Comparison of ENCODE assay signal across 8 cellular contexts in the genomic region with DNA sequence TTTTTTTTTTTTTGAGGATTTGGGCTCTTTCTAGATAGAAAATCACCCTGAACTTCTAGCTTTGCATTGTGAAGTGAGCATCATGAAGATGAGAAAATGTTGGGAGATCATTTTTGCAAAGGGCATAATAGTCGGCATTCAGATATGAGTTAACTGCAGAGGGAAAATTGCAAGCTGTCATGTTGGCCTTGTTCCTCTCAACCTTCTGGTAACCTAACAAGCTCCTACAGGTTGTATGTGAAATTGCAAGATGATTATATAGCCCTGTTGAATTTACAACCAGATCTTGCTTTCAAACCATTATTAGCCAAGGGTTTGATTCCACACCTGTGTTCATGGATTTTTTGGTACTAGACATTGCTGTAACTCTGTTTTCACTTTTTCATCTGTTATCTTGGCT. TPM values are rescaled to one million over a fixed set of nuclear protein-coding genes. Genes with fewer than 3 reads are reported as not detected.
A peak's percentile ranks its signal among the peaks of the same experiment; 100 is the strongest.
DNase-seq lines count a peak whose midpoint lies in the region; ATAC-seq and TF ChIP-seq lines count a peak whose summit lies in the region.

No MANE protein-coding gene starts in this region.

- no peak overlapping the region for H3K27ac ChIP-seq in MM.1S (ENCODE audit: low read length)
- peak overlapping the region in 1 of 3 donors; percentile 94 for H3K27ac ChIP-seq in right lobe of liver
- no peak overlapping the region for H3K27ac ChIP-seq in testis

- H3K9me3 ChIP-seq in MM.1S (replicated peaks; ENCODE audit: insufficient read depth, low read length): no peaks in the 10 kb centered on the region
- no peaks in the 10 kb centered on the region for H3K9me3 ChIP-seq in right lobe of liver
- no peaks in the 10 kb centered on the region for H3K9me3 ChIP-seq in testis

- H3K9me2 ChIP-seq in MM.1S (replicated peaks; ENCODE audit: insufficient read depth, low read length): no peaks in the 10 kb centered on the region

- no peak overlapping the region for H2AFZ ChIP-seq in MM.1S (ENCODE audit: low read length)

- no peaks in the 10 kb centered on the region for H3K27me3 Mint-ChIP-seq in activated CD4-positive, alpha-beta T cell treated with anti-CD3 and anti-CD28 coated beads, Interleukin-2, amount 10 ng/mL, durations not matched to agents 24 days and 14 days
- H3K27me3 Mint-ChIP-seq in activated naive CD8-positive, alpha-beta T cell treated with anti-CD3 and anti-CD28 coated beads for 36 hours: no peaks in the 10 kb centered on the region

- H3K27ac Mint-ChIP-seq in activated CD4-positive, alpha-beta T cell treated with anti-CD3 and anti-CD28 coated beads, Interleukin-2, amount 10 ng/mL, durations not matched to agents 24 days and 14 days: no peak overlapping the region
- H3K27ac Mint-ChIP-seq in activated naive CD8-positive, alpha-beta T cell treated with anti-CD3 and anti-CD28 coated beads for 36 hours: no peak overlapping the region

- peaks cover 43% of the 10 kb centered on the region for H3K4me1 Mint-ChIP-seq in activated CD4-positive, alpha-beta T cell treated with anti-CD3 and anti-CD28 coated beads, Interleukin-2, amount 10 ng/mL, durations not matched to agents 24 days and 14 days
- H3K4me1 Mint-ChIP-seq in activated naive CD8-positive, alpha-beta T cell treated with anti-CD3 and anti-CD28 coated beads for 36 hours: peaks cover 45% of the 10 kb centered on the region

- ATAC-seq in right lobe of liver (peak in 3 of 4 donors; percentile 17 to 42 (median 37)), HG03025 (IDR thresholded peaks at IDR 0.05; ENCODE audit: low FRiP score, unreplicated experiment) (no peak)

- TF ChIP-seq POLR2A in right lobe of liver (IDR thresholded peaks at IDR 0.05): no peak
- no peak for TF ChIP-seq POLR2A in testis (IDR thresholded peaks at IDR 0.05)

- no peak for DNase-seq in activated CD4-positive, alpha-beta T cell treated with anti-CD3 and anti-CD28 coated beads, Interleukin-2, amount 10 ng/mL, durations not matched to agents 24 days and 14 days
- DNase-seq in activated CD4-positive, alpha-beta T cell treated with anti-CD3 and anti-CD28 coated beads for 1 hour: no peak
- DNase-seq in MM.1S: peak; percentile 71
- no peak for DNase-seq in activated naive CD8-positive, alpha-beta T cell treated with anti-CD3 and anti-CD28 coated beads for 36 hours
- no peak for DNase-seq in right lobe of liver
- no peak for DNase-seq in testis
- DNase-seq in medulla oblongata (ENCODE audit: extremely low spot score): no peak

- H3K36me3 Mint-ChIP-seq in activated CD4-positive, alpha-beta T cell treated with anti-CD3 and anti-CD28 coated beads, Interleukin-2, amount 10 ng/mL, durations not matched to agents 24 days and 14 days (ENCODE audit: low read depth): peaks cover 30% of the 10 kb centered on the region
- H3K36me3 Mint-ChIP-seq in activated naive CD8-positive, alpha-beta T cell treated with anti-CD3 and anti-CD28 coated beads for 36 hours: peaks cover 22% of the 10 kb centered on the region

- TF ChIP-seq CTCF in MM.1S (IDR thresholded peaks at IDR 0.05; ENCODE audit: low read length) (peak; percentile 45), right lobe of liver (IDR thresholded peaks at IDR 0.05) (peak in 3 of 4 donors; percentile 33 to 45 (median 40)), testis (IDR thresholded peaks at IDR 0.05) (peak in 1 of 3 experiments; percentile 15)

- peaks cover 21% of the 10 kb centered on the region for H4K20me1 ChIP-seq in MM.1S (ENCODE audit: insufficient read depth, low read length)

- H3K9me3 Mint-ChIP-seq in activated CD4-positive, alpha-beta T cell treated with anti-CD3 and anti-CD28 coated beads, Interleukin-2, amount 10 ng/mL, durations not matched to agents 24 days and 14 days: no peaks in the 10 kb centered on the region
- H3K9me3 Mint-ChIP-seq in activated naive CD8-positive, alpha-beta T cell treated with anti-CD3 and anti-CD28 coated beads for 36 hours: no peaks in the 10 kb centered on the region

- H3K27me3 ChIP-seq in MM.1S (replicated peaks; ENCODE audit: insufficient read depth, low read length) (no peaks in the 10 kb centered on the region), right lobe of liver (no peaks in the 10 kb centered on the region), testis (no peaks in the 10 kb centered on the region)

- 25% methylated on average over 1 of the region's 1 CpG for WGBS in right lobe of liver (ENCODE audit: insufficient coverage, low coverage, low lambda C conversion rate, missing lambda C conversion rate)
- 53 to 69% methylated on average over 1 of the region's 1 CpG for WGBS in testis, 2 donors

- intact Hi-C loops in activated CD4-positive, alpha-beta T cell treated with anti-CD3 and anti-CD28 coated beads, Interleukin-2, amount 10 ng/mL, durations not matched to agents 24 days and 14 days (cut with micrococcal nuclease): loop anchor here (2.0 to 10.0 kb wide), 2 partner anchors 45 to 191 kb away; partner anchors contain the start of gene ID3
- intact Hi-C loops in right lobe of liver (cut with DNase I) (loop anchor here in 1 of 2 donors (10.0 kb wide), 1 partner anchor 51 kb away; the partner anchor contains the start of gene RPL11), testis (cut with DNase I; ENCODE audit: low total_unique reads) (no loop called here)

- H3K9ac ChIP-seq in MM.1S (ENCODE audit: low read length): no peak overlapping the region

- H3K79me2 ChIP-seq in MM.1S (ENCODE audit: low read length): peaks cover 67% of the 10 kb centered on the region

- peak overlapping the region; percentile 75 for H3K4me2 ChIP-seq in MM.1S (ENCODE audit: low read depth, low read length)

- H3K4me3 ChIP-seq in MM.1S (ENCODE audit: low read length) (peak overlapping the region; percentile 75; the same call in 1 of the 2 replicates), right lobe of liver (no peak overlapping the region), testis (no peak overlapping the region)

- H3K4me3 Mint-ChIP-seq in activated CD4-positive, alpha-beta T cell treated with anti-CD3 and anti-CD28 coated beads, Interleukin-2, amount 10 ng/mL, durations not matched to agents 24 days and 14 days: peak overlapping the region; percentile 91
- peak overlapping the region; percentile 93 for H3K4me3 Mint-ChIP-seq in activated naive CD8-positive, alpha-beta T cell treated with anti-CD3 and anti-CD28 coated beads for 36 hours

- H3F3A ChIP-seq in MM.1S (ENCODE audit: insufficient read depth, low read length): peaks cover 17% of the 10 kb centered on the region

- no peaks in the 10 kb centered on the region for H3K36me3 ChIP-seq in MM.1S (replicated peaks; ENCODE audit: insufficient read depth, low read length)
- H3K36me3 ChIP-seq in right lobe of liver: peaks cover 0 to 16% (median 2%) of the 10 kb centered on the region in 4 donors
- no peaks in the 10 kb centered on the region for H3K36me3 ChIP-seq in testis (ENCODE audit: low read depth, missing control alignments)

- H3K4me1 ChIP-seq in MM.1S (ENCODE audit: low read length) (no peaks in the 10 kb centered on the region), right lobe of liver (peaks cover 0 to 41% (median 6%) of the 10 kb centered on the region in 4 donors), testis (no peaks in the 10 kb centered on the region)

RNA-seq across cellular contexts. Expression of gene ELOA, which starts 2.2 kb away (rescaled TPM):
- 51.9 and 54.3 TPM in 2 replicates for total RNA-seq in activated CD4-positive, alpha-beta T cell treated with anti-CD3 and anti-CD28 coated beads, Interleukin-2, amount 10 ng/mL, durations not matched to agents 24 days and 14 days
- 10 to 100 TPM; 58.5 to 60.6 TPM for total RNA-seq in activated naive CD8-positive, alpha-beta T cell treated with anti-CD3 and anti-CD28 coated beads for 36 hours
- total RNA-seq in right lobe of liver (10 to 100 TPM; 21.1 to 42.2 (median 36.1) TPM), testis (10 to 100 TPM; 38.7 to 41.9 TPM)
- 51.3 TPM for polyA plus RNA-seq in testis (ENCODE audit: insufficient read depth, low read depth, low replicate concordance)

RNA-seq across cellular contexts. Expression of gene PITHD1, which starts 32.7 kb away (rescaled TPM):
- total RNA-seq in activated CD4-positive, alpha-beta T cell treated with anti-CD3 and anti-CD28 coated beads, Interleukin-2, amount 10 ng/mL, durations not matched to agents 24 days and 14 days: 83.0 and 88.6 TPM in 2 replicates
- 10 to 100 TPM; 89.1 to 92.3 TPM for total RNA-seq in activated naive CD8-positive, alpha-beta T cell treated with anti-CD3 and anti-CD28 coated beads for 36 hours
- total RNA-seq in right lobe of liver: 10 to 100 TPM; 22.9 to 34.7 (median 30.6) TPM
- 10 to 100 TPM; 83.7 to 89.9 TPM for total RNA-seq in testis
- polyA plus RNA-seq in testis (ENCODE audit: insufficient read depth, low read depth, low replicate concordance): 99.3 TPM

RNA-seq across cellular contexts. Expression of gene LYPLA2, which starts 45.4 kb away (rescaled TPM):
- 86.2 and 92.4 TPM in 2 replicates for total RNA-seq in activated CD4-positive, alpha-beta T cell treated with anti-CD3 and anti-CD28 coated beads, Interleukin-2, amount 10 ng/mL, durations not matched to agents 24 days and 14 days
- 10 to 100 TPM; 76.8 to 79.5 TPM for total RNA-seq in activated naive CD8-positive, alpha-beta T cell treated with anti-CD3 and anti-CD28 coated beads for 36 hours
- total RNA-seq in right lobe of liver: 10 to 100 TPM; 28.1 to 69.8 (median 32.6) TPM
- 10 to 100 TPM; 46.5 to 47.8 TPM for total RNA-seq in testis
- 36.1 TPM for polyA plus RNA-seq in testis (ENCODE audit: insufficient read depth, low read depth, low replicate concordance)

RNA-seq across cellular contexts. Expression of gene RPL11, which starts 53.9 kb away (rescaled TPM):
- 1,147 and 1,194 TPM in 2 replicates for total RNA-seq in activated CD4-positive, alpha-beta T cell treated with anti-CD3 and anti-CD28 coated beads, Interleukin-2, amount 10 ng/mL, durations not matched to agents 24 days and 14 days
- total RNA-seq in activated naive CD8-positive, alpha-beta T cell treated with anti-CD3 and anti-CD28 coated beads for 36 hours: 1,000 to 10,000 TPM; 1,457 to 1,518 TPM
- 100 to 1,000 TPM; 341 to 471 (median 405) TPM for total RNA-seq in right lobe of liver
- total RNA-seq in testis: 100 to 1,000 TPM; 308 to 532 TPM
- 1,029 TPM for polyA plus RNA-seq in testis (ENCODE audit: insufficient read depth, low read depth, low replicate concordance)

RNA-seq across cellular contexts. Expression of gene GALE, which starts 55.0 kb away (rescaled TPM):
- total RNA-seq in activated CD4-positive, alpha-beta T cell treated with anti-CD3 and anti-CD28 coated beads, Interleukin-2, amount 10 ng/mL, durations not matched to agents 24 days and 14 days: 66.3 and 73.5 TPM in 2 replicates
- 10 to 100 TPM; 48.6 to 51.8 TPM for total RNA-seq in activated naive CD8-positive, alpha-beta T cell treated with anti-CD3 and anti-CD28 coated beads for 36 hours
- total RNA-seq in right lobe of liver (10 to 100 TPM; 25.9 to 46.9 (median 42.0) TPM), testis (10 to 100 TPM; 23.2 to 26.1 TPM)
- 18.7 TPM for polyA plus RNA-seq in testis (ENCODE audit: insufficient read depth, low read depth, low replicate concordance)
